2 cellular contexts compared by ENCODE assay signal in the genomic region with DNA sequence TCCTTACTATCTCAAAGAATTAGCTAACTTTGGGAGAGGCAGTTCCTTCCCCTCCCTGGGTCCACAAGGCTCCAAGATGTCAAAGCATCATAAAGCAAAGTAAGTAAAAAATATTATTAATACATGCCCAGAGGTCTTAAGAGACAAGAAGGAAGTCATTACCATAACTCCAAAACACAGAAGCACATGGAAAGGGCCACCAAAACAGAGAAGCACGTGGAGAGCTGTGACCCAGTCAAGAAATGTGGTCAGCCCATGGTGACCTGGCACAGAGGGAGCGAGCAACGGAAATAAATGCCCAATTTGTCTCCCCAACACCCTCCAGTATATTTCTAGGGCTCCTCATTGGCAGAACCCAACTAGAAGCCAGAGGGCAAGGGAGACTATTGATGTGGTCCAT.
TF ChIP-seq lines count a peak whose summit lies in the region.

No MANE protein-coding gene starts in this region.

TF ChIP-seq in HepG2, 621 proteins besides CTCF, POLR2A, EP300 and RAD21:
- TF ChIP-seq, protein P1, sequence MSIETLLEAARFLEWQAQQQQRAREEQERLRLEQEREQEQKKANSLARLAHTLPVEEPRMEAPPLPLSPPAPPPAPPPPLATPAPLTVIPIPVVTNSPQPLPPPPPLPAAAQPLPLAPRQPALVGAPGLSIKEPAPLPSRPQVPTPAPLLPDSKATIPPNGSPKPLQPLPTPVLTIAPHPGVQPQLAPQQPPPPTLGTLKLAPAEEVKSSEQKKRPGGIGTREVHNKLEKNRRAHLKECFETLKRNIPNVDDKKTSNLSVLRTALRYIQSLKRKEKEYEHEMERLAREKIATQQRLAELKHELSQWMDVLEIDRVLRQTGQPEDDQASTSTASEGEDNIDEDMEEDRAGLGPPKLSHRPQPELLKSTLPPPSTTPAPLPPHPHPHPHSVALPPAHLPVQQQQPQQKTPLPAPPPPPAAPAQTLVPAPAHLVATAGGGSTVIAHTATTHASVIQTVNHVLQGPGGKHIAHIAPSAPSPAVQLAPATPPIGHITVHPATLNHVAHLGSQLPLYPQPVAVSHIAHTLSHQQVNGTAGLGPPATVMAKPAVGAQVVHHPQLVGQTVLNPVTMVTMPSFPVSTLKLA (IDR thresholded peaks at IDR 0.05): peak; percentile 95
- no peak for TF ChIP-seq HNF4G (IDR thresholded peaks at IDR 0.05; ENCODE audit: borderline replicate concordance, low read depth, low read length)
- TF ChIP-seq HNF4G (CRISPR knock-in tag; IDR thresholded peaks at IDR 0.05; ENCODE audit: borderline replicate concordance, low read depth): no peak
- no peak for TF ChIP-seq MATR3 (CRISPR knock-in tag; IDR thresholded peaks at IDR 0.05)
- no peak for TF ChIP-seq ZNF10 (CRISPR knock-in tag; IDR thresholded peaks at IDR 0.05; ENCODE audit: borderline replicate concordance, low read depth)
- no peak for TF ChIP-seq NRL (CRISPR knock-in tag; IDR thresholded peaks at IDR 0.05; ENCODE audit: borderline replicate concordance)

TF ChIP-seq in neural cell, 6 proteins besides CTCF, POLR2A, EP300 and RAD21:
- no peak for TF ChIP-seq SMC3 (conservative IDR thresholded peaks at IDR 0.05; ENCODE audit: poor library complexity)
- TF ChIP-seq TAF1 (IDR thresholded peaks at IDR 0.05; ENCODE audit: low read depth): no peak
- no peak for TF ChIP-seq POLR2AphosphoS5 (IDR thresholded peaks at IDR 0.05)
- TF ChIP-seq, protein P2, sequence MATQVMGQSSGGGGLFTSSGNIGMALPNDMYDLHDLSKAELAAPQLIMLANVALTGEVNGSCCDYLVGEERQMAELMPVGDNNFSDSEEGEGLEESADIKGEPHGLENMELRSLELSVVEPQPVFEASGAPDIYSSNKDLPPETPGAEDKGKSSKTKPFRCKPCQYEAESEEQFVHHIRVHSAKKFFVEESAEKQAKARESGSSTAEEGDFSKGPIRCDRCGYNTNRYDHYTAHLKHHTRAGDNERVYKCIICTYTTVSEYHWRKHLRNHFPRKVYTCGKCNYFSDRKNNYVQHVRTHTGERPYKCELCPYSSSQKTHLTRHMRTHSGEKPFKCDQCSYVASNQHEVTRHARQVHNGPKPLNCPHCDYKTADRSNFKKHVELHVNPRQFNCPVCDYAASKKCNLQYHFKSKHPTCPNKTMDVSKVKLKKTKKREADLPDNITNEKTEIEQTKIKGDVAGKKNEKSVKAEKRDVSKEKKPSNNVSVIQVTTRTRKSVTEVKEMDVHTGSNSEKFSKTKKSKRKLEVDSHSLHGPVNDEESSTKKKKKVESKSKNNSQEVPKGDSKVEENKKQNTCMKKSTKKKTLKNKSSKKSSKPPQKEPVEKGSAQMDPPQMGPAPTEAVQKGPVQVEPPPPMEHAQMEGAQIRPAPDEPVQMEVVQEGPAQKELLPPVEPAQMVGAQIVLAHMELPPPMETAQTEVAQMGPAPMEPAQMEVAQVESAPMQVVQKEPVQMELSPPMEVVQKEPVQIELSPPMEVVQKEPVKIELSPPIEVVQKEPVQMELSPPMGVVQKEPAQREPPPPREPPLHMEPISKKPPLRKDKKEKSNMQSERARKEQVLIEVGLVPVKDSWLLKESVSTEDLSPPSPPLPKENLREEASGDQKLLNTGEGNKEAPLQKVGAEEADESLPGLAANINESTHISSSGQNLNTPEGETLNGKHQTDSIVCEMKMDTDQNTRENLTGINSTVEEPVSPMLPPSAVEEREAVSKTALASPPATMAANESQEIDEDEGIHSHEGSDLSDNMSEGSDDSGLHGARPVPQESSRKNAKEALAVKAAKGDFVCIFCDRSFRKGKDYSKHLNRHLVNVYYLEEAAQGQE (IDR thresholded peaks at IDR 0.05; ENCODE audit: borderline replicate concordance): no peak
- TF ChIP-seq EZH2 (IDR thresholded peaks at IDR 0.05; ENCODE audit: borderline replicate concordance, insufficient read depth, low read length, poor library complexity, severe bottlenecking): no peak
- no peak for TF ChIP-seq MXI1 (conservative IDR thresholded peaks at IDR 0.05; ENCODE audit: poor library complexity, severe bottlenecking)
